ENCODE assay signal across 13 cellular contexts in the genomic region with DNA sequence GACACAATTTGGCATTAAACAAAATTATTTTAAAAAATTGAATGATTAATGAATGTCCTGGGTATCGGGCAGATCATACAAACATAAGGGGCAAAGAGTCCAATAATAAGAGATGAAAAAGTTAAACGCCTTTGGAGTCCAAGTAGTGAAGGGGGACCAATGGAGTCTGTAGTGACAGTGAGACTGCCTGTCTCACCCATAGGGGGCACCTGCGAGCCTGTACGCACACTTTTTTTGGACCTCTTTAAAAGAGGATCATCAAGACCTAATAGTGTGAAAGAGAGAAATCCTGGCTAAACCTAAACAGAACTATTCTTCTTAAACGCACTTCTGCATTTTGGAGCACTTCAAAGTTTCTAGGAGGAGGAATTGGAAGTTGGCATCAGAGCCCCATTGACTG.
DNase-seq lines count a peak whose midpoint lies in the region; ATAC-seq, FAIRE-seq and TF ChIP-seq lines count a peak whose summit lies in the region.
"Had no signal": no experiment of that assay in that cellular context is flagged by ENCODE, and none has a peak within 500 bp of the region (broad histone marks: within the 10 kb centered on the region; RNA-seq: fewer than 3 reads in every experiment).

No MANE protein-coding gene starts in this region.

- POLR2A ChIA-PET in OCI-LY7 (lab: Charles Lee), result no interaction called here

- no peak for DNase-seq in BE2C
- DNase-seq in GM19239 (ENCODE audit: insufficient read length, low spot score), result peak; percentile 4
- no peak for DNase-seq in OCI-LY7 (ENCODE audit: low spot score)
- DNase-seq in fibroblast of the aortic adventitia (ENCODE audit: low read depth), result no peak
- DNase-seq in SKM-1 (lab: John Stamatoyannopoulos, UW; ENCODE audit: unreplicated experiment), result no peak
- DNase-seq in activated CD4-positive, CD25-positive, alpha-beta regulatory T cell treated with anti-CD3 and anti-CD28 coated beads, Interleukin-2, amount 50 U/mL, for 72 hours, result no peak
- DNase-seq: activated CD4-positive, alpha-beta T cell treated with anti-CD3 and anti-CD28 coated beads, Interleukin-2, amount 50 U/mL, for 1 hour; DMS79 treated with DMSO at 0.1 percent for 48 hours; esophagus squamous epithelium; NCI-H1092 treated with DMSO at 0.1 percent for 48 hours; stimulated activated naive CD4-positive, alpha-beta T cell treated with Interleukin-2 at 50 U/mL for 16 hours had no signal

- no peaks in the 10 kb centered on the region for H3K79me2 ChIP-seq in OCI-LY7 (ENCODE audit: insufficient read depth, low read depth, low read length)

- TF ChIP-seq CTCF in BE2C (IDR thresholded peaks at IDR 0.05; ENCODE audit: low read depth, low read length) (peak; percentile 52), OCI-LY7 (conservative IDR thresholded peaks at IDR 0.05; ENCODE audit: low read length) (peak; percentile 69), fibroblast of the aortic adventitia (IDR thresholded peaks at IDR 0.05; ENCODE audit: insufficient read depth, low read length) (peak; percentile 33)

- intact Hi-C loops in OCI-LY7 (cut with micrococcal nuclease; ENCODE audit: unreplicated experiment), result no loop called here

- H3K9me2 ChIP-seq in OCI-LY7 (ENCODE audit: insufficient read depth, low read length), result no peaks in the 10 kb centered on the region

- H3K36me3 ChIP-seq in BE2C (no peaks in the 10 kb centered on the region), OCI-LY7 (ENCODE audit: insufficient read depth, low read length) (no peaks in the 10 kb centered on the region)
- H3K36me3 ChIP-seq: esophagus squamous epithelium had no signal

- no peaks in the 10 kb centered on the region for H3K27me3 ChIP-seq in BE2C
- H3K27me3 ChIP-seq: esophagus squamous epithelium had no signal

- no peaks in the 10 kb centered on the region; the same call in 1 of the 2 replicates for H3K4me1 ChIP-seq in BE2C
- H3K4me1 ChIP-seq in OCI-LY7 (ENCODE audit: insufficient read depth, low read length, poor library complexity, severe bottlenecking), result no peaks in the 10 kb centered on the region
- H3K4me1 ChIP-seq: esophagus squamous epithelium had no signal

- no peak for FAIRE-seq in GM19239 (lab: Jason Lieb, UNC)

- CTCF ChIA-PET in OCI-LY7 (lab: Charles Lee; ENCODE audit: unreplicated experiment), result no interaction called here

- no peak overlapping the region for H2AFZ ChIP-seq in OCI-LY7 (ENCODE audit: low read length)

- no peak overlapping the region for H3K4me2 ChIP-seq in OCI-LY7 (ENCODE audit: low read length)

- H3K9me3 ChIP-seq in BE2C (no peaks in the 10 kb centered on the region), OCI-LY7 (ENCODE audit: low read length) (no peaks in the 10 kb centered on the region)
- H3K9me3 ChIP-seq: esophagus squamous epithelium had no signal

- H4K20me1 ChIP-seq in OCI-LY7 (ENCODE audit: insufficient read depth, low read length), result no peaks in the 10 kb centered on the region

- H3K4me3 ChIP-seq in BE2C (ENCODE audit: low read depth, low read length) (no peak overlapping the region), OCI-LY7 (ENCODE audit: low read depth, low read length, poor library complexity, severe bottlenecking) (no peak overlapping the region), fibroblast of the aortic adventitia (ENCODE audit: low read depth, low read length) (no peak overlapping the region)
- H3K4me3 ChIP-seq: esophagus squamous epithelium had no signal

- no TSS peak for BruUV-seq in OCI-LY7 (replicated peaks; lab: Mats Ljungman, UMichigan)

- no peak overlapping the region for H3K27ac ChIP-seq in OCI-LY7 (ENCODE audit: low read depth, low read length, poor library complexity, severe bottlenecking)
- H3K27ac ChIP-seq: esophagus squamous epithelium had no signal

- ATAC-seq in HG02840 (IDR thresholded peaks at IDR 0.05; ENCODE audit: low FRiP score, unreplicated experiment) (no peak), HG02678 (IDR thresholded peaks at IDR 0.05; ENCODE audit: unreplicated experiment) (no peak)
